1 cellular context compared by ENCODE assay signal in genomic region chr7:98151884-98152283, GRCh38.
TF ChIP-seq lines count a peak whose summit lies in the region.

No MANE protein-coding gene starts in this region.

TF ChIP-seq in H1, 55 proteins besides CTCF, POLR2A, EP300 and RAD21:
- no peak for TF ChIP-seq E2F6 (IDR thresholded peaks at IDR 0.05)
- no peak for TF ChIP-seq CHD2 (IDR thresholded peaks at IDR 0.05; ENCODE audit: low read length)
- TF ChIP-seq, protein P1, sequence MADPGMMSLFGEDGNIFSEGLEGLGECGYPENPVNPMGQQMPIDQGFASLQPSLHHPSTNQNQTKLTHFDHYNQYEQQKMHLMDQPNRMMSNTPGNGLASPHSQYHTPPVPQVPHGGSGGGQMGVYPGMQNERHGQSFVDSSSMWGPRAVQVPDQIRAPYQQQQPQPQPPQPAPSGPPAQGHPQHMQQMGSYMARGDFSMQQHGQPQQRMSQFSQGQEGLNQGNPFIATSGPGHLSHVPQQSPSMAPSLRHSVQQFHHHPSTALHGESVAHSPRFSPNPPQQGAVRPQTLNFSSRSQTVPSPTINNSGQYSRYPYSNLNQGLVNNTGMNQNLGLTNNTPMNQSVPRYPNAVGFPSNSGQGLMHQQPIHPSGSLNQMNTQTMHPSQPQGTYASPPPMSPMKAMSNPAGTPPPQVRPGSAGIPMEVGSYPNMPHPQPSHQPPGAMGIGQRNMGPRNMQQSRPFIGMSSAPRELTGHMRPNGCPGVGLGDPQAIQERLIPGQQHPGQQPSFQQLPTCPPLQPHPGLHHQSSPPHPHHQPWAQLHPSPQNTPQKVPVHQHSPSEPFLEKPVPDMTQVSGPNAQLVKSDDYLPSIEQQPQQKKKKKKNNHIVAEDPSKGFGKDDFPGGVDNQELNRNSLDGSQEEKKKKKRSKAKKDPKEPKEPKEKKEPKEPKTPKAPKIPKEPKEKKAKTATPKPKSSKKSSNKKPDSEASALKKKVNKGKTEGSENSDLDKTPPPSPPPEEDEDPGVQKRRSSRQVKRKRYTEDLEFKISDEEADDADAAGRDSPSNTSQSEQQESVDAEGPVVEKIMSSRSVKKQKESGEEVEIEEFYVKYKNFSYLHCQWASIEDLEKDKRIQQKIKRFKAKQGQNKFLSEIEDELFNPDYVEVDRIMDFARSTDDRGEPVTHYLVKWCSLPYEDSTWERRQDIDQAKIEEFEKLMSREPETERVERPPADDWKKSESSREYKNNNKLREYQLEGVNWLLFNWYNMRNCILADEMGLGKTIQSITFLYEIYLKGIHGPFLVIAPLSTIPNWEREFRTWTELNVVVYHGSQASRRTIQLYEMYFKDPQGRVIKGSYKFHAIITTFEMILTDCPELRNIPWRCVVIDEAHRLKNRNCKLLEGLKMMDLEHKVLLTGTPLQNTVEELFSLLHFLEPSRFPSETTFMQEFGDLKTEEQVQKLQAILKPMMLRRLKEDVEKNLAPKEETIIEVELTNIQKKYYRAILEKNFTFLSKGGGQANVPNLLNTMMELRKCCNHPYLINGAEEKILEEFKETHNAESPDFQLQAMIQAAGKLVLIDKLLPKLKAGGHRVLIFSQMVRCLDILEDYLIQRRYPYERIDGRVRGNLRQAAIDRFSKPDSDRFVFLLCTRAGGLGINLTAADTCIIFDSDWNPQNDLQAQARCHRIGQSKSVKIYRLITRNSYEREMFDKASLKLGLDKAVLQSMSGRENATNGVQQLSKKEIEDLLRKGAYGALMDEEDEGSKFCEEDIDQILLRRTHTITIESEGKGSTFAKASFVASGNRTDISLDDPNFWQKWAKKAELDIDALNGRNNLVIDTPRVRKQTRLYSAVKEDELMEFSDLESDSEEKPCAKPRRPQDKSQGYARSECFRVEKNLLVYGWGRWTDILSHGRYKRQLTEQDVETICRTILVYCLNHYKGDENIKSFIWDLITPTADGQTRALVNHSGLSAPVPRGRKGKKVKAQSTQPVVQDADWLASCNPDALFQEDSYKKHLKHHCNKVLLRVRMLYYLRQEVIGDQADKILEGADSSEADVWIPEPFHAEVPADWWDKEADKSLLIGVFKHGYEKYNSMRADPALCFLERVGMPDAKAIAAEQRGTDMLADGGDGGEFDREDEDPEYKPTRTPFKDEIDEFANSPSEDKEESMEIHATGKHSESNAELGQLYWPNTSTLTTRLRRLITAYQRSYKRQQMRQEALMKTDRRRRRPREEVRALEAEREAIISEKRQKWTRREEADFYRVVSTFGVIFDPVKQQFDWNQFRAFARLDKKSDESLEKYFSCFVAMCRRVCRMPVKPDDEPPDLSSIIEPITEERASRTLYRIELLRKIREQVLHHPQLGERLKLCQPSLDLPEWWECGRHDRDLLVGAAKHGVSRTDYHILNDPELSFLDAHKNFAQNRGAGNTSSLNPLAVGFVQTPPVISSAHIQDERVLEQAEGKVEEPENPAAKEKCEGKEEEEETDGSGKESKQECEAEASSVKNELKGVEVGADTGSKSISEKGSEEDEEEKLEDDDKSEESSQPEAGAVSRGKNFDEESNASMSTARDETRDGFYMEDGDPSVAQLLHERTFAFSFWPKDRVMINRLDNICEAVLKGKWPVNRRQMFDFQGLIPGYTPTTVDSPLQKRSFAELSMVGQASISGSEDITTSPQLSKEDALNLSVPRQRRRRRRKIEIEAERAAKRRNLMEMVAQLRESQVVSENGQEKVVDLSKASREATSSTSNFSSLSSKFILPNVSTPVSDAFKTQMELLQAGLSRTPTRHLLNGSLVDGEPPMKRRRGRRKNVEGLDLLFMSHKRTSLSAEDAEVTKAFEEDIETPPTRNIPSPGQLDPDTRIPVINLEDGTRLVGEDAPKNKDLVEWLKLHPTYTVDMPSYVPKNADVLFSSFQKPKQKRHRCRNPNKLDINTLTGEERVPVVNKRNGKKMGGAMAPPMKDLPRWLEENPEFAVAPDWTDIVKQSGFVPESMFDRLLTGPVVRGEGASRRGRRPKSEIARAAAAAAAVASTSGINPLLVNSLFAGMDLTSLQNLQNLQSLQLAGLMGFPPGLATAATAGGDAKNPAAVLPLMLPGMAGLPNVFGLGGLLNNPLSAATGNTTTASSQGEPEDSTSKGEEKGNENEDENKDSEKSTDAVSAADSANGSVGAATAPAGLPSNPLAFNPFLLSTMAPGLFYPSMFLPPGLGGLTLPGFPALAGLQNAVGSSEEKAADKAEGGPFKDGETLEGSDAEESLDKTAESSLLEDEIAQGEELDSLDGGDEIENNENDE (IDR thresholded peaks at IDR 0.05; ENCODE audit: insufficient replicate concordance, low read length): no peak
- no peak for TF ChIP-seq YY1 (IDR thresholded peaks at IDR 0.05; ENCODE audit: low read depth, low read length)
- no peak for TF ChIP-seq BCL11A (IDR thresholded peaks at IDR 0.05; ENCODE audit: low read depth in 2 of 2, low read length in 2 of 2)
- TF ChIP-seq JUND (IDR thresholded peaks at IDR 0.05; ENCODE audit: low read length): no peak
